1 cellular context compared by ENCODE assay signal in the genomic region with DNA sequence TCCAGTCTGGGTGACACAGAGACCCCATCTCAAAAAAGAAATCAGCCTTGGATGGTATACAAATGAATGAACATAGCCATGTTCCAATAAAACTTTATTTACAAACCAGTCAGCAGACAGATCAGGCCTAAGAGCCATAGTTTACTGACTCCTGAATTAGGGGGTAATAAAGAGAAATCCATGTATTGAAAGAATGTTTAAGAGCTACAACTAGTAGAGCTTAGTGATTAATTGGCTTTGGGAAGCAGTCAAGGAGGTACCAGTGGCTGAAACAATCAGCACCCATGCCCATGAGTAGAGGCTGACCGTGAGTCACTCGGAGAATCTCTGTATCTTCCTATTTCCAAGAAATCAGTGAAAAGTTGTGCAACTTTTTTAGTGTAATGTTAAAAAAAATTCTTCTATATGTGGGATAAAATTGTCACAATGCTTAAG.
A peak's percentile ranks its signal among the peaks of the same experiment; 100 is the strongest.
TF ChIP-seq lines count a peak whose summit lies in the region.

No MANE protein-coding gene starts in this region.

TF ChIP-seq in GM12878, 131 proteins besides CTCF, POLR2A, EP300 and RAD21 (continued from another document):
- TF ChIP-seq, protein P1, sequence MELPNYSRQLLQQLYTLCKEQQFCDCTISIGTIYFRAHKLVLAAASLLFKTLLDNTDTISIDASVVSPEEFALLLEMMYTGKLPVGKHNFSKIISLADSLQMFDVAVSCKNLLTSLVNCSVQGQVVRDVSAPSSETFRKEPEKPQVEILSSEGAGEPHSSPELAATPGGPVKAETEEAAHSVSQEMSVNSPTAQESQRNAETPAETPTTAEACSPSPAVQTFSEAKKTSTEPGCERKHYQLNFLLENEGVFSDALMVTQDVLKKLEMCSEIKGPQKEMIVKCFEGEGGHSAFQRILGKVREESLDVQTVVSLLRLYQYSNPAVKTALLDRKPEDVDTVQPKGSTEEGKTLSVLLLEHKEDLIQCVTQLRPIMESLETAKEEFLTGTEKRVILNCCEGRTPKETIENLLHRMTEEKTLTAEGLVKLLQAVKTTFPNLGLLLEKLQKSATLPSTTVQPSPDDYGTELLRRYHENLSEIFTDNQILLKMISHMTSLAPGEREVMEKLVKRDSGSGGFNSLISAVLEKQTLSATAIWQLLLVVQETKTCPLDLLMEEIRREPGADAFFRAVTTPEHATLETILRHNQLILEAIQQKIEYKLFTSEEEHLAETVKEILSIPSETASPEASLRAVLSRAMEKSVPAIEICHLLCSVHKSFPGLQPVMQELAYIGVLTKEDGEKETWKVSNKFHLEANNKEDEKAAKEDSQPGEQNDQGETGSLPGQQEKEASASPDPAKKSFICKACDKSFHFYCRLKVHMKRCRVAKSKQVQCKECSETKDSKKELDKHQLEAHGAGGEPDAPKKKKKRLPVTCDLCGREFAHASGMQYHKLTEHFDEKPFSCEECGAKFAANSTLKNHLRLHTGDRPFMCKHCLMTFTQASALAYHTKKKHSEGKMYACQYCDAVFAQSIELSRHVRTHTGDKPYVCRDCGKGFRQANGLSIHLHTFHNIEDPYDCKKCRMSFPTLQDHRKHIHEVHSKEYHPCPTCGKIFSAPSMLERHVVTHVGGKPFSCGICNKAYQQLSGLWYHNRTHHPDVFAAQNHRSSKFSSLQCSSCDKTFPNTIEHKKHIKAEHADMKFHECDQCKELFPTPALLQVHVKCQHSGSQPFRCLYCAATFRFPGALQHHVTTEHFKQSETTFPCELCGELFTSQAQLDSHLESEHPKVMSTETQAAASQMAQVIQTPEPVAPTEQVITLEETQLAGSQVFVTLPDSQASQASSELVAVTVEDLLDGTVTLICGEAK (IDR thresholded peaks at IDR 0.05; ENCODE audit: borderline replicate concordance), result peak; percentile 76
